ENCODE assay signal across 7 cellular contexts in genomic region chr5:111805071-111805470, GRCh38.
"Had no signal": no experiment of that assay in that cellular context is flagged by ENCODE, and none has a peak within 500 bp of the region (broad histone marks: within the 10 kb centered on the region; RNA-seq: fewer than 3 reads in every experiment).

No MANE protein-coding gene starts in this region.

- H3K27ac ChIP-seq: GM23248 had no signal

- H3K9me3 ChIP-seq: HAP-1 had no signal

- H3K27ac Mint-ChIP-seq: HFFc6, IgD-negative memory B cell had no signal

- DNase-seq: GM23248, GOT3, H7, HFFc6, KBM-7 had no signal

- H3K36me3 ChIP-seq: HAP-1 had no signal

- H3K4me1 Mint-ChIP-seq: IgD-negative memory B cell had no signal

- H3K4me3 Mint-ChIP-seq: HFFc6, IgD-negative memory B cell had no signal

- H3K36me3 Mint-ChIP-seq: IgD-negative memory B cell had no signal

- H3K4me3 ChIP-seq: GM23248, HAP-1 had no signal

- H3K9ac ChIP-seq: GM23248 had no signal

- H3K9me3 Mint-ChIP-seq: HFFc6, IgD-negative memory B cell had no signal
